Comparison of ENCODE assay signal across 8 cellular contexts in the genomic region with DNA sequence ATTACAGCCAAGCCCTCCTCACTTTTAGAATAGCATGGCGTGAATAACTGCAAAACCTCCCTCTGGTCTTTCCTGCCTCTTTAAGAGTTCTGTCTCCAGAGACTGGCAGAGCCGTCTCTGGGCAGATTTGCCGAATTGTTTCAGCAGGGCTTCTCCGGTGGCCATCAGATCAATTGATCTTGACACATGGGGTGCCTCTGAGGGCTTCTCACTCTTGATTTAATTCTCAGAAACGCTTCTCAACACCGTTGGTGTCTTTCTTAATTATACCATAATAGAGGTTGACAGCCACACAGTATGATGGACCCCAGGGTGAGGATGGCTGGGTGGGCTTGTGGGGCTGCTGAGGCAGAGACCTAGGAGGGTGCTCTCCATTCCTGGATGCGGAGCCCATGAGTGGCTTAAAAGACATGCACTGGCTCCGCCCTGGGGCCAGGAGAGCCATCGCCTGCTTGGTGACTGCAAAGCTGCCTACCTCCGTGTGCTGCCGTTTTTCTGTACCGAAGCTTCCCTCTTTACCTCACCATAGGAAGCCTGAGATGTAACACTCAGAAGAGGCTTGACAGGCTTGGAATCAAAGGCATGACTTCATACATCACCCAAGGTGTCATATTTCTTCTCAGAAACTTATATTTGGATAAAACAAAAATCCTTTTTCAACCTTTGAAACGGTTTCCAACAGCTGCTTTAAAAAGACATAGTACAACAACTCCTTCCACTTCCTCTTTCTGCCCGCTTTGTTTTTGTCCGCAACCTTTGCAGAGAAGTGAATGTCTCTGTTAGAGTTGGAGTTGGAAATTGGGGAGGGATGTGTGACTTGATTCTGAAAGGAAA.
DNase-seq lines count a peak whose midpoint lies in the region; ATAC-seq and TF ChIP-seq lines count a peak whose summit lies in the region.

No MANE protein-coding gene starts in this region.

- in situ Hi-C loops in transverse colon (cut with MboI; ENCODE audit: low pct_ligation_motif_present in 1 of 4, low pct_unique_long_range_greater_than_20kb in 1 of 4, low sequenced_read_pairs in 3 of 4) = no loop called here

- H3K27me3 ChIP-seq in transverse colon = no peaks in the 10 kb centered on the region

- peak; percentile 57 for ATAC-seq in HG03139 (IDR thresholded peaks at IDR 0.05; ENCODE audit: unreplicated experiment)

- no peaks in the 10 kb centered on the region for H3K36me3 ChIP-seq in transverse colon

- 68 to 81% methylated on average over 8 to 15 of the region's 15 CpGs for WGBS in transverse colon (ENCODE audit: low coverage in 1 of 2), 2 donors

- H3K27ac ChIP-seq in transverse colon = peak overlapping the region; percentile 47 to 65 (median 55)

- H3K9me3 ChIP-seq in transverse colon = no peaks in the 10 kb centered on the region

- peak; percentile 46 to 59 for DNase-seq in AML-193 (lab: John Stamatoyannopoulos, UW)
- peak; percentile 60 for DNase-seq in GM19238 (ENCODE audit: insufficient read length, low spot score)
- DNase-seq in UCSD-AML1 (lab: John Stamatoyannopoulos, UW; ENCODE audit: unreplicated experiment) = peak; percentile 45
- DNase-seq in transverse colon = no peak
- no peak for DNase-seq in HK-2 (ENCODE audit: unreplicated experiment)
- no peak for DNase-seq in hypothalamus (lab: John Stamatoyannopoulos, UW)
- no peak for DNase-seq in stimulated activated naive CD4-positive, alpha-beta T cell treated with Interleukin-2 at 50 U/mL for 16 hours (lab: John Stamatoyannopoulos, UW)

- TF ChIP-seq CTCF in transverse colon (IDR thresholded peaks at IDR 0.05) = no peak

- intact Hi-C loops in transverse colon (cut with DNase I; ENCODE audit: low total_unique reads) = no loop called here

- TF ChIP-seq EP300 in transverse colon (IDR thresholded peaks at IDR 0.05; ENCODE audit: low read depth) = no peak

- no peak overlapping the region for H3K4me3 ChIP-seq in transverse colon

- no peak for TF ChIP-seq POLR2A in transverse colon (IDR thresholded peaks at IDR 0.05)

- peaks cover 3 to 41% (median 15%) of the 10 kb centered on the region in 4 donors for H3K4me1 ChIP-seq in transverse colon

Comparison
In these comparisons a context has a peak if more than half of its experiments do, and no peak if none do; other contexts are left out.
1. DNase-seq: peak in AML-193 (2 of 2), GM19238 (single experiment) and UCSD-AML1 (single experiment); none in transverse colon (single experiment), HK-2 (single experiment), hypothalamus (0 of 51) and stimulated activated naive CD4-positive, alpha-beta T cell treated with Interleukin-2 at 50 U/mL for 16 hours (single experiment).